Comparison of ENCODE assay signal across 31 cellular contexts in the genomic region with DNA sequence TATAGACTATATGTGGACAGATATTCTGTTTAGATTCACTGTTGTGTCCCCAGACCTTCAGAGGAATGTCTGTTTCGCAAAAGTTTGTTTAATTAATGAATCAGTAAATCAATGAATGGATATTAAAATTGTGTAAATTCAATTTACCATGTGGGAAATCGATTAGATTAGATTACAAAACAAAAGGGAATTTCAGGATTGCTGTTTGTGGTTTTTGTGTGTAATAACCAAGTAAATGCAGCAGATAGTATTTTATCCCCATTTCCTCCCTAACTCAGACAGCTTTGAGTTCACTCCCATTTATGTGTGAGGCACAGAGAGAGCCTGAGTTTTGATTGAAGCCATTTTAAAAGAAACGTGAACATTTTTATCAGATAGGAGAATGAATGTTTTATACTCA.
DNase-seq lines count a peak whose midpoint lies in the region; ATAC-seq, FAIRE-seq and TF ChIP-seq lines count a peak whose summit lies in the region.
"Had no signal": no experiment of that assay in that cellular context is flagged by ENCODE, and none has a peak within 500 bp of the region (broad histone marks: within the 10 kb centered on the region; RNA-seq: fewer than 3 reads in every experiment).

No MANE protein-coding gene starts in this region.

- H3K36me3 ChIP-seq in astrocyte (ENCODE audit: insufficient read depth, low read length) (no peaks in the 10 kb centered on the region), smooth muscle cell (ENCODE audit: low read depth) (no peaks in the 10 kb centered on the region)
- H3K36me3 ChIP-seq: adrenal gland, cardiac muscle cell, tibial nerve had no signal

- H3K36me3 Mint-ChIP-seq in astrocyte (ENCODE audit: low read depth, unreplicated experiment): no peaks in the 10 kb centered on the region
- H3K36me3 Mint-ChIP-seq: naive thymus-derived CD4-positive, alpha-beta T cell had no signal

- H3K79me2 ChIP-seq in astrocyte (ENCODE audit: insufficient read depth, low read length): no peaks in the 10 kb centered on the region
- H3K79me2 ChIP-seq in smooth muscle cell (ENCODE audit: low read depth): no peaks in the 10 kb centered on the region

- H4K20me1 ChIP-seq in astrocyte (ENCODE audit: insufficient read depth, low read length) (no peaks in the 10 kb centered on the region), smooth muscle cell (ENCODE audit: low read depth) (no peaks in the 10 kb centered on the region)

- H3K27me3 Mint-ChIP-seq in astrocyte (ENCODE audit: low read depth, unreplicated experiment): no peaks in the 10 kb centered on the region

- H3K27ac ChIP-seq in astrocyte (ENCODE audit: low read depth, low read length) (peak overlapping the region; percentile 71), smooth muscle cell (ENCODE audit: low read depth) (peak overlapping the region; percentile 89)
- H3K27ac ChIP-seq: adrenal gland, cardiac muscle cell, tibial nerve had no signal

- H3K9me3 ChIP-seq in astrocyte (ENCODE audit: insufficient read depth, low read depth, low read length): no peaks in the 10 kb centered on the region
- H3K9me3 ChIP-seq in smooth muscle cell (replicated peaks; ENCODE audit: low read depth): no peaks in the 10 kb centered on the region
- H3K9me3 ChIP-seq: adrenal gland, tibial nerve had no signal

- DNase-seq in HCEC 1CT: peak; percentile 25
- peak; percentile 76 for DNase-seq in astrocyte (ENCODE audit: low read depth)
- DNase-seq in fibroblast of pulmonary artery (ENCODE audit: low read depth): peak; percentile 69
- DNase-seq in smooth muscle cell (lab: John Stamatoyannopoulos, UW; ENCODE audit: unreplicated experiment): no peak
- DNase-seq in activated gamma-delta T cell (lab: John Stamatoyannopoulos, UW): no peak
- no peak for DNase-seq in 8988T
- DNase-seq: activated CD4-positive, CD25-positive, alpha-beta regulatory T cell; activated naive CD4-positive, alpha-beta T cell treated with Interleukin-2 at 50 U/mL for 16 hours; activated T-cell treated with anti-CD3 and anti-CD28 coated beads, Interleukin-2, amount 50 U/mL, for 72 hours; adrenal gland; C1 segment of cervical spinal cord; cortex of kidney; DND-41; endodermal cell; GOT3; islet precursor cell; left ventricle myocardium superior; naive thymus-derived CD4-positive, alpha-beta T cell; NCI-H1048; NCI-H1694 treated with DMSO at 0.1 percent for 48 hours; NCI-H2171 treated with DMSO at 0.1 percent for 48 hours; NCI-H524 treated with DMSO at 0.1 percent for 48 hours; SIG-M5; small intestine; stimulated activated CD4-positive, alpha-beta T cell treated with anti-CD3 and anti-CD28 coated beads, Interleukin-2, amount 100 ng/mL, for 48 hours had no signal

- FAIRE-seq in astrocyte (lab: Jason Lieb, UNC): no peak
- FAIRE-seq: GM12891, small intestine had no signal

- peak overlapping the region; percentile 98 for H3K27ac Mint-ChIP-seq in astrocyte (ENCODE audit: unreplicated experiment)
- H3K27ac Mint-ChIP-seq: activated T-cell treated with anti-CD3 and anti-CD28 coated beads, Interleukin-2, amount 50 U/mL, for 72 hours; endodermal cell; naive thymus-derived CD4-positive, alpha-beta T cell had no signal

- H3K9ac ChIP-seq in astrocyte (ENCODE audit: low read length) (peak overlapping the region; percentile 66), smooth muscle cell (ENCODE audit: low read depth) (peak overlapping the region; percentile 21)

- H3K4me3 ChIP-seq in astrocyte (ENCODE audit: insufficient read depth, low read depth, low read length): no peak overlapping the region
- H3K4me3 ChIP-seq in fibroblast of pulmonary artery (replicated peaks; ENCODE audit: low read depth, low read length): peak overlapping the region; percentile 15
- H3K4me3 ChIP-seq in smooth muscle cell: no peak overlapping the region
- H3K4me3 ChIP-seq: adrenal gland, cardiac muscle cell, tibial nerve had no signal

- peaks cover 5% of the 10 kb centered on the region for H3F3A ChIP-seq in smooth muscle cell (ENCODE audit: low read depth)

- peaks cover 37% of the 10 kb centered on the region for H3K4me1 Mint-ChIP-seq in astrocyte (ENCODE audit: low read depth, unreplicated experiment)
- H3K4me1 Mint-ChIP-seq: naive thymus-derived CD4-positive, alpha-beta T cell had no signal

- no peak overlapping the region for H2AFZ ChIP-seq in astrocyte (ENCODE audit: low read depth, low read length)
- peak overlapping the region; percentile 4 for H2AFZ ChIP-seq in smooth muscle cell (ENCODE audit: low read depth)

- ATAC-seq in GM19397 (IDR thresholded peaks at IDR 0.05; ENCODE audit: unreplicated experiment): no peak
- ATAC-seq: activated T-cell treated with anti-CD3 and anti-CD28 coated beads, Interleukin-2, amount 50 U/mL, for 72 hours; esophagus mucosa; left ventricle myocardium superior; naive thymus-derived CD4-positive, alpha-beta T cell; Panc1 had no signal

- H3K9me3 Mint-ChIP-seq in astrocyte (ENCODE audit: unreplicated experiment): no peaks in the 10 kb centered on the region
- H3K9me3 Mint-ChIP-seq: activated T-cell treated with anti-CD3 and anti-CD28 coated beads, Interleukin-2, amount 50 U/mL, for 72 hours; endodermal cell; naive thymus-derived CD4-positive, alpha-beta T cell had no signal

- peaks cover 25% of the 10 kb centered on the region for H3K4me1 ChIP-seq in astrocyte (ENCODE audit: insufficient read depth, low read length)
- peaks cover 21% of the 10 kb centered on the region for H3K4me1 ChIP-seq in smooth muscle cell (ENCODE audit: low read depth)
- H3K4me1 ChIP-seq: adrenal gland, tibial nerve had no signal

- no peak for TF ChIP-seq CTCF in astrocyte (IDR thresholded peaks at IDR 0.05; ENCODE audit: insufficient read depth, low read depth, low read length)
- TF ChIP-seq CTCF in fibroblast of pulmonary artery (IDR thresholded peaks at IDR 0.05; ENCODE audit: low read length, missing control alignments): no peak
- TF ChIP-seq CTCF in smooth muscle cell (IDR thresholded peaks at IDR 0.05; ENCODE audit: borderline replicate concordance, insufficient read depth, poor library complexity, severe bottlenecking): no peak

- 27% methylated on average over 3 of the region's 3 CpGs for WGBS in smooth muscle cell (ENCODE audit: low lambda C conversion rate)

- H3K27me3 ChIP-seq in astrocyte (ENCODE audit: insufficient read depth, low read length) (no peaks in the 10 kb centered on the region), smooth muscle cell (ENCODE audit: low read depth) (no peaks in the 10 kb centered on the region)
- H3K27me3 ChIP-seq: adrenal gland, cardiac muscle cell, tibial nerve had no signal

- no peak overlapping the region for H3K4me3 Mint-ChIP-seq in astrocyte (ENCODE audit: unreplicated experiment)
- H3K4me3 Mint-ChIP-seq: activated T-cell treated with anti-CD3 and anti-CD28 coated beads, Interleukin-2, amount 50 U/mL, for 72 hours; endodermal cell; naive thymus-derived CD4-positive, alpha-beta T cell had no signal

- H3K4me2 ChIP-seq in astrocyte (ENCODE audit: low read length): peak overlapping the region; percentile 56
- H3K4me2 ChIP-seq in smooth muscle cell: peak overlapping the region; percentile 79

Comparison
In these comparisons a context has a peak if more than half of its experiments do, and no peak if none do; other contexts are left out.
1. DNase-seq: peak in HCEC 1CT (single experiment), astrocyte (single experiment) and fibroblast of pulmonary artery (single experiment); none in smooth muscle cell (single experiment), activated gamma-delta T cell (single experiment) and 8988T (single experiment).